Comparison of ENCODE assay signal across 8 cellular contexts in genomic region chr6:26295691-26296555, GRCh38.
A peak's percentile ranks its signal among the peaks of the same experiment; 100 is the strongest.
DNase-seq lines count a peak whose midpoint lies in the region; ATAC-seq and TF ChIP-seq lines count a peak whose summit lies in the region.

No MANE protein-coding gene starts in this region.

- H3K18ac ChIP-seq in mesendoderm (ENCODE audit: low read length) = no peak overlapping the region

- no peak overlapping the region for H4K5ac ChIP-seq in mesendoderm (ENCODE audit: low read length)

- H3K4me1 Mint-ChIP-seq in activated CD4-positive, alpha-beta T cell treated with anti-CD3 and anti-CD28 coated beads for 36 hours = peaks cover 18% of the 10 kb centered on the region
- peaks cover 9% of the 10 kb centered on the region for H3K4me1 Mint-ChIP-seq in stimulated activated effector memory CD8-positive, alpha-beta T cell treated with anti-CD3 and anti-CD28 coated beads, Interleukin-12 subunit alpha, Interleukin-12 subunit beta, amount 100 ng/mL, for 72 hours

- no peaks in the 10 kb centered on the region for H3K36me3 ChIP-seq in mesendoderm (ENCODE audit: control insufficient read depth, insufficient read depth, low read length)

- H3K4me3 ChIP-seq in mesendoderm (ENCODE audit: low read length) = no peak overlapping the region

- no peak overlapping the region for H3K27ac Mint-ChIP-seq in activated CD4-positive, alpha-beta T cell treated with anti-CD3 and anti-CD28 coated beads for 36 hours
- no peak overlapping the region for H3K27ac Mint-ChIP-seq in stimulated activated effector memory CD8-positive, alpha-beta T cell treated with anti-CD3 and anti-CD28 coated beads, Interleukin-12 subunit alpha, Interleukin-12 subunit beta, amount 100 ng/mL, for 72 hours

- no peak overlapping the region for H3K23ac ChIP-seq in mesendoderm (ENCODE audit: low read length)

- no peak overlapping the region for H2BK5ac ChIP-seq in mesendoderm (ENCODE audit: low read length)

- H3K27me3 ChIP-seq in mesendoderm (ENCODE audit: insufficient read depth, low read length, poor library complexity) = no peaks in the 10 kb centered on the region

- H3K4ac ChIP-seq in mesendoderm (ENCODE audit: low read depth, low read length) = no peak overlapping the region

- H3K79me1 ChIP-seq in mesendoderm (ENCODE audit: low read length) = no peaks in the 10 kb centered on the region

- H3K4me2 ChIP-seq in mesendoderm (ENCODE audit: low read length) = no peak overlapping the region

- no peak overlapping the region for H3K56ac ChIP-seq in mesendoderm (ENCODE audit: low read length)

- peaks cover 1% of the 10 kb centered on the region for H3K4me1 ChIP-seq in mesendoderm (ENCODE audit: control insufficient read depth, low read depth, low read length)

- H3K9ac ChIP-seq in mesendoderm (ENCODE audit: low read length) = no peak overlapping the region

- H2BK15ac ChIP-seq in mesendoderm (replicated peaks; ENCODE audit: low read depth) = no peak overlapping the region

- ATAC-seq in activated CD4-positive, alpha-beta T cell treated with anti-CD3 and anti-CD28 coated beads for 36 hours = peak; percentile 62
- peak; percentile 73 for ATAC-seq in stimulated activated effector memory CD8-positive, alpha-beta T cell treated with anti-CD3 and anti-CD28 coated beads, Interleukin-12 subunit alpha, Interleukin-12 subunit beta, amount 100 ng/mL, for 72 hours
- no peak for ATAC-seq in GM18861 (IDR thresholded peaks at IDR 0.05; ENCODE audit: unreplicated experiment)

- no peak overlapping the region for H2AK5ac ChIP-seq in mesendoderm (ENCODE audit: low read length)

- no peak overlapping the region for H3K4me3 Mint-ChIP-seq in activated CD4-positive, alpha-beta T cell treated with anti-CD3 and anti-CD28 coated beads for 36 hours
- peak overlapping the region; percentile 35 for H3K4me3 Mint-ChIP-seq in stimulated activated effector memory CD8-positive, alpha-beta T cell treated with anti-CD3 and anti-CD28 coated beads, Interleukin-12 subunit alpha, Interleukin-12 subunit beta, amount 100 ng/mL, for 72 hours

- intact Hi-C loops in activated CD4-positive, alpha-beta T cell treated with anti-CD3 and anti-CD28 coated beads for 36 hours (cut with DNase I, micrococcal nuclease) = no loop called here

- DNase-seq in activated CD4-positive, alpha-beta T cell treated with anti-CD3 and anti-CD28 coated beads for 36 hours = no peak
- no peak for DNase-seq in activated CD4-positive, alpha-beta T cell treated with anti-CD3 and anti-CD28 coated beads, Interleukin-2, amount 50 U/mL, for 48 hours
- DNase-seq in RKO (ENCODE audit: low spot score) (peak; percentile 93), erythroblast (lab: John Stamatoyannopoulos, UW) (peak; percentile 79 to 91), mesendoderm (no peak), NCI-H2171 (lab: John Stamatoyannopoulos, UW) (no peak)
- DNase-seq in stimulated activated effector memory CD8-positive, alpha-beta T cell treated with anti-CD3 and anti-CD28 coated beads, Interleukin-12 subunit alpha, Interleukin-12 subunit beta, amount 100 ng/mL, for 72 hours (ENCODE audit: low spot score in 2 of 2) = no peak

- WGBS in mesendoderm (ENCODE audit: extremely low coverage, insufficient coverage, low lambda C conversion rate) = no CpG with 5 or more reads among the region's 11 CpGs

- TF ChIP-seq POLR2A in erythroblast (IDR thresholded peaks at IDR 0.05; ENCODE audit: low read length) = no peak

- no peaks in the 10 kb centered on the region for H3K9me3 Mint-ChIP-seq in activated CD4-positive, alpha-beta T cell treated with anti-CD3 and anti-CD28 coated beads for 36 hours (ENCODE audit: low read depth)
- H3K9me3 Mint-ChIP-seq in stimulated activated effector memory CD8-positive, alpha-beta T cell treated with anti-CD3 and anti-CD28 coated beads, Interleukin-12 subunit alpha, Interleukin-12 subunit beta, amount 100 ng/mL, for 72 hours = no peaks in the 10 kb centered on the region

- H2BK120ac ChIP-seq in mesendoderm (ENCODE audit: low read depth, low read length) = no peak overlapping the region

- no peak overlapping the region for H4K8ac ChIP-seq in mesendoderm (ENCODE audit: low read depth, low read length)

- no peaks in the 10 kb centered on the region for H3K79me2 ChIP-seq in mesendoderm (ENCODE audit: control insufficient read depth, insufficient read depth, low read length)

- H3K27me3 Mint-ChIP-seq in activated CD4-positive, alpha-beta T cell treated with anti-CD3 and anti-CD28 coated beads for 36 hours = peaks cover 3% of the 10 kb centered on the region

- CTCF ChIA-PET in activated CD4-positive, alpha-beta T cell treated with anti-CD3 and anti-CD28 coated beads for 36 hours (lab: Charles Lee) = interaction anchor here (1.1 kb wide), 1 partner anchor 13 kb away, joined by 5 read pairs; no protein-coding TSS in a partner anchor

- no peaks in the 10 kb centered on the region for H3K36me3 Mint-ChIP-seq in activated CD4-positive, alpha-beta T cell treated with anti-CD3 and anti-CD28 coated beads for 36 hours (ENCODE audit: low read depth)
- no peaks in the 10 kb centered on the region for H3K36me3 Mint-ChIP-seq in stimulated activated effector memory CD8-positive, alpha-beta T cell treated with anti-CD3 and anti-CD28 coated beads, Interleukin-12 subunit alpha, Interleukin-12 subunit beta, amount 100 ng/mL, for 72 hours

- POLR2A ChIA-PET in activated CD4-positive, alpha-beta T cell treated with anti-CD3 and anti-CD28 coated beads for 36 hours (lab: Charles Lee) = no interaction called here

- no peak overlapping the region for H3K27ac ChIP-seq in mesendoderm (ENCODE audit: low read depth, low read length)

Comparison
In these comparisons a context has a peak if more than half of its experiments do, and no peak if none do; other contexts are left out.
1. DNase-seq: peak in RKO (single experiment) and erythroblast (2 of 2); none in activated CD4-positive, alpha-beta T cell treated with anti-CD3 and anti-CD28 coated beads for 36 hours (single experiment), activated CD4-positive, alpha-beta T cell treated with anti-CD3 and anti-CD28 coated beads, Interleukin-2, amount 50 U/mL, for 48 hours (0 of 2), stimulated activated effector memory CD8-positive, alpha-beta T cell treated with anti-CD3 and anti-CD28 coated beads, Interleukin-12 subunit alpha, Interleukin-12 subunit beta, amount 100 ng/mL, for 72 hours (0 of 2), mesendoderm (single experiment) and NCI-H2171 (single experiment).